In genomic region chr16:80056334-80056733, GRCh38 we compare ENCODE assay signal across 26 cellular contexts.
DNase-seq lines count a peak whose midpoint lies in the region; ATAC-seq and TF ChIP-seq lines count a peak whose summit lies in the region.
"Had no signal": no experiment of that assay in that cellular context is flagged by ENCODE, and none has a peak within 500 bp of the region (broad histone marks: within the 10 kb centered on the region; RNA-seq: fewer than 3 reads in every experiment).

No MANE protein-coding gene starts in this region.

- no peaks in the 10 kb centered on the region for H3K79me2 ChIP-seq in mesendoderm (ENCODE audit: control insufficient read depth, insufficient read depth, low read length)

- WGBS in heart right ventricle, 2 donors = 81 to 83% methylated on average over 4 of the region's 4 CpGs
- WGBS in mesendoderm (ENCODE audit: extremely low coverage, insufficient coverage, low lambda C conversion rate) = no CpG with 5 or more reads among the region's 4 CpGs

- DNase-seq in left cardiac atrium = peak; percentile 20
- DNase-seq in heart right ventricle = no peak
- peak; percentile 4 to 60 for DNase-seq in cardiac fibroblast (ENCODE audit: low read depth in 2 of 2)
- DNase-seq in mesendoderm = peak; percentile 11
- no peak for DNase-seq in activated CD4-positive, alpha-beta T cell treated with anti-CD3 and anti-CD28 coated beads, Interleukin-2, amount 50 U/mL, for 4 hours
- no peak for DNase-seq in NCI-H1105 (lab: John Stamatoyannopoulos, UW)
- DNase-seq: 8988T; activated CD4-positive, alpha-beta T cell treated with anti-CD3 and anti-CD28 coated beads for 48 hours; activated CD8-positive, alpha-beta memory T cell treated with anti-CD3 and anti-CD28 coated beads for 24 hours; activated T-cell treated with anti-CD3 and anti-CD28 coated beads for 4 hours; anterior cingulate cortex; BE2C; caudate nucleus; hypothalamus; left colon; NCI-H146; NCI-H446; NCI-H748 treated with DMSO at 0.1 percent for 48 hours; stimulated activated naive B cell treated with anti-CD40 and anti-IgM and Interleukin-4, amounts not matched to agents 10 μg/mL and 1 μg/mL and 100 μg/mL, for 72 hours; T-helper 9 cell had no signal

- no peak overlapping the region for H3K4me2 ChIP-seq in mesendoderm (ENCODE audit: low read length)

- peak in 1 of 2 donors; percentile 39 for ATAC-seq in left cardiac atrium
- no peak for ATAC-seq in heart right ventricle
- no peak for ATAC-seq in HG02938 (IDR thresholded peaks at IDR 0.05; ENCODE audit: unreplicated experiment)
- ATAC-seq in HG03469 (IDR thresholded peaks at IDR 0.05; ENCODE audit: unreplicated experiment) = no peak
- ATAC-seq: activated naive CD4-positive, alpha-beta T cell treated with anti-CD3 and anti-CD28 coated beads, Interleukin-2, amount 50 U/mL, for 72 hours; gastroesophageal sphincter; left colon; stimulated activated naive B cell treated with anti-CD40 and anti-IgM and Interleukin-4, amounts not matched to agents 10 μg/mL and 1 μg/mL and 100 μg/mL, for 72 hours had no signal

- no peak overlapping the region for H3K56ac ChIP-seq in mesendoderm (ENCODE audit: low read length)

- H4K5ac ChIP-seq in mesendoderm (ENCODE audit: low read length) = no peak overlapping the region

- no peak overlapping the region for H3K23ac ChIP-seq in mesendoderm (ENCODE audit: low read length)

- H2BK15ac ChIP-seq in mesendoderm (replicated peaks; ENCODE audit: low read depth) = no peak overlapping the region

- H3K27me3 ChIP-seq in heart right ventricle (no peaks in the 10 kb centered on the region), mesendoderm (ENCODE audit: insufficient read depth, low read length, poor library complexity) (no peaks in the 10 kb centered on the region)
- H3K27me3 ChIP-seq: BE2C, gastroesophageal sphincter had no signal

- H3K36me3 ChIP-seq in heart right ventricle (no peaks in the 10 kb centered on the region), mesendoderm (ENCODE audit: control insufficient read depth, insufficient read depth, low read length) (no peaks in the 10 kb centered on the region)
- H3K36me3 ChIP-seq: BE2C, gastroesophageal sphincter, SJSA1 had no signal

- H3K18ac ChIP-seq in mesendoderm (ENCODE audit: low read length) = no peak overlapping the region

- H2BK5ac ChIP-seq in mesendoderm (ENCODE audit: low read length) = no peak overlapping the region

- no peak overlapping the region for H2BK120ac ChIP-seq in mesendoderm (ENCODE audit: low read depth, low read length)

- no peak overlapping the region for H2AK5ac ChIP-seq in mesendoderm (ENCODE audit: low read length)

- H3K4me1 ChIP-seq in heart right ventricle (peaks cover 0 to 14% (median 0%) of the 10 kb centered on the region in 9 donors), mesendoderm (ENCODE audit: control insufficient read depth, low read depth, low read length) (no peaks in the 10 kb centered on the region)
- H3K4me1 ChIP-seq: BE2C, SJSA1 had no signal

- no peak overlapping the region for H3K9ac ChIP-seq in mesendoderm (ENCODE audit: low read length)

- H4K8ac ChIP-seq in mesendoderm (ENCODE audit: low read depth, low read length) = no peak overlapping the region

- H3K9me3 ChIP-seq in heart right ventricle = no peaks in the 10 kb centered on the region
- H3K9me3 ChIP-seq: BE2C, gastroesophageal sphincter, SJSA1 had no signal

- TF ChIP-seq CTCF in heart right ventricle (IDR thresholded peaks at IDR 0.05) (no peak), cardiac fibroblast (IDR thresholded peaks at IDR 0.05; ENCODE audit: low read depth, low read length) (no peak)

- no peaks in the 10 kb centered on the region for H3K79me1 ChIP-seq in mesendoderm (ENCODE audit: low read length)

- H3K4me3 ChIP-seq in heart right ventricle (no peak overlapping the region), cardiac fibroblast (replicated peaks in 1 of 2; ENCODE audit: low read depth in 2 of 2, low read length in 2 of 2) (no peak overlapping the region), mesendoderm (ENCODE audit: low read length) (no peak overlapping the region)
- H3K4me3 ChIP-seq: gastroesophageal sphincter, SJSA1 had no signal

- no peak overlapping the region for H3K4ac ChIP-seq in mesendoderm (ENCODE audit: low read depth, low read length)

- intact Hi-C loops in left cardiac atrium (cut with DNase I) = no loop called here
- intact Hi-C loops in heart right ventricle (cut with DNase I) = no loop called here

- H3K27ac ChIP-seq in heart right ventricle (no peak overlapping the region), mesendoderm (ENCODE audit: low read depth, low read length) (no peak overlapping the region)
- H3K27ac ChIP-seq: gastroesophageal sphincter, SJSA1, VCaP had no signal

Comparison
In these comparisons a context has a peak if more than half of its experiments do, and no peak if none do; other contexts are left out.
1. DNase-seq: peak in left cardiac atrium (single experiment), cardiac fibroblast (2 of 2) and mesendoderm (single experiment); none in heart right ventricle (0 of 2), activated CD4-positive, alpha-beta T cell treated with anti-CD3 and anti-CD28 coated beads, Interleukin-2, amount 50 U/mL, for 4 hours (0 of 2) and NCI-H1105 (single experiment).